In the genomic region with DNA sequence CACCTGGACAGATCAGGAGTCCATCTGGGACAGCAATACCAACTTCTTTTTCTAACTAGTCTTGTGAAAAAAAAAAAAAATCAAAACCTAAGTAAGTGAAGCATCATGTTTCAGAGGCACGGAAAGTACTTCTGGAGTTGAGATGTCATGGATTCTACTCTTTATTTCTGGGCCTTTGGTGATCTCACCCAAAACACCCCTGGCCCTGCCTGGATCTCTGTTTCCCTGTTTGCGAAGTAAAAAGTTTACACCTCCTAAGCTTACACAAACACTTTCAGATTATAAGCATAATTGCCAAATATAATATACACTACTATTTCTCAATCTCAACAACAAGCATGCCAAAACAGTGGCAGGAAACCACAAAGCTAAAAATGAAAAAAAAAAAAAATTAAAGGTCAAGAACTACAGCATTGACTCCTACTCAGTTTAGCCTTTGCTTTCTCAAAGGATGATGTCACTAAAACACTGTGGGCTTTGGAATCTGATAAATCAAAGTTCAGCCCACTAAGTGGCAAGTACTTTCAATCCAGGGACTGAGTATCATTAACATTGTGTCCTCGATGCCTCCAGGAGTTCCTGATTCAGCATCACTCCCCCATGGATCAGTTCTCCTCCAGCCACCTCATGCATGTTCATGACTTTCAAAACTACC, we compare ENCODE assay signal across 25 cellular contexts.
DNase-seq lines count a peak whose midpoint lies in the region; ATAC-seq and TF ChIP-seq lines count a peak whose summit lies in the region.
"Had no signal": no experiment of that assay in that cellular context is flagged by ENCODE, and none has a peak within 500 bp of the region (broad histone marks: within the 10 kb centered on the region; RNA-seq: fewer than 3 reads in every experiment).

No MANE protein-coding gene starts in this region.

- no TSS peak for BruUV-seq in mammary epithelial cell (replicated peaks; lab: Mats Ljungman, UMichigan)

- no peaks in the 10 kb centered on the region for H4K20me1 ChIP-seq in mammary epithelial cell (ENCODE audit: insufficient read depth, low read length)

- no peak for ATAC-seq in HG02938 (IDR thresholded peaks at IDR 0.05; ENCODE audit: unreplicated experiment)
- ATAC-seq: activated naive CD8-positive, alpha-beta T cell treated with anti-CD3 and anti-CD28 coated beads, Interleukin-2, amount 50 U/mL, for 24 hours; effector memory CD8-positive, alpha-beta T cell; foreskin keratinocyte; left cardiac atrium; psoas muscle; Right ventricle myocardium inferior had no signal

- no peak overlapping the region for H3K9ac ChIP-seq in mammary epithelial cell (ENCODE audit: insufficient read depth, low read length)
- H3K9ac ChIP-seq: neural progenitor cell had no signal

- H3K9me3 ChIP-seq in left ventricle myocardium inferior (replicated peaks) = no peaks in the 10 kb centered on the region
- no peaks in the 10 kb centered on the region for H3K9me3 ChIP-seq in right atrium auricular region
- no peaks in the 10 kb centered on the region for H3K9me3 ChIP-seq in mammary epithelial cell (replicated peaks; ENCODE audit: insufficient read depth, low read length)
- H3K9me3 ChIP-seq: psoas muscle, uterus had no signal

- H3K36me3 ChIP-seq in left ventricle myocardium inferior = no peaks in the 10 kb centered on the region
- no peaks in the 10 kb centered on the region for H3K36me3 ChIP-seq in right atrium auricular region
- H3K36me3 ChIP-seq in mammary epithelial cell (ENCODE audit: insufficient read depth, low read length) = no peaks in the 10 kb centered on the region
- H3K36me3 ChIP-seq: neural progenitor cell, uterus had no signal

- no peak overlapping the region for H3K4me2 ChIP-seq in mammary epithelial cell (ENCODE audit: insufficient read depth, low read depth, low read length)
- H3K4me2 ChIP-seq: neural progenitor cell had no signal

- H3K27me3 ChIP-seq in left ventricle myocardium inferior (ENCODE audit: low read depth) (no peaks in the 10 kb centered on the region), right atrium auricular region (no peaks in the 10 kb centered on the region), mammary epithelial cell (ENCODE audit: insufficient read depth, low read length) (no peaks in the 10 kb centered on the region)
- H3K27me3 ChIP-seq: foreskin keratinocyte, neural progenitor cell, uterus had no signal

- intact Hi-C loops in left ventricle myocardium inferior (cut with micrococcal nuclease) = loop anchor here (10.0 kb wide), 1 partner anchor 587 kb away; no protein-coding TSS in a partner anchor
- intact Hi-C loops in mammary epithelial cell (cut with micrococcal nuclease) = no loop called here

- dilution Hi-C loops in mammary epithelial cell (cut with HindIII; ENCODE audit: low sequenced_read_pairs) = no loop called here

- no peaks in the 10 kb centered on the region for H3K79me2 ChIP-seq in mammary epithelial cell (ENCODE audit: insufficient read depth, low read length)

- CTCF ChIA-PET in mammary epithelial cell (lab: Charles Lee; ENCODE audit: low non-redundant PET) = no interaction called here

- H3K4me3 ChIP-seq in left ventricle myocardium inferior (no peak overlapping the region), right atrium auricular region (no peak overlapping the region), mammary epithelial cell (replicated peaks in 1 of 3; ENCODE audit: insufficient read depth in 1 of 3, low read depth in 2 of 3, low read length in 3 of 3) (no peak overlapping the region)
- H3K4me3 ChIP-seq: neural progenitor cell, psoas muscle, uterus had no signal

- H3K27ac ChIP-seq in left ventricle myocardium inferior (replicated peaks) = peak overlapping the region; percentile 0
- H3K27ac ChIP-seq in right atrium auricular region = no peak overlapping the region
- H3K27ac ChIP-seq in mammary epithelial cell (ENCODE audit: insufficient read depth, low read depth, low read length) = no peak overlapping the region
- H3K27ac ChIP-seq: foreskin keratinocyte, neural progenitor cell, psoas muscle, uterus had no signal

- in situ Hi-C loops in mammary epithelial cell (cut with MboI; ENCODE audit: low sequenced_read_pairs in 2 of 2) = no loop called here

- DNase-seq in left ventricle myocardium inferior (no peak), right atrium auricular region (ENCODE audit: low spot score) (no peak), mammary epithelial cell (peak; percentile 43), iris pigment epithelial cell (ENCODE audit: low read depth) (peak; percentile 70), stromal cell of bone marrow (ENCODE audit: low read depth) (peak; percentile 33), amygdala (lab: John Stamatoyannopoulos, UW) (no peak), NCI-H128 (lab: John Stamatoyannopoulos, UW; ENCODE audit: unreplicated experiment) (no peak)
- DNase-seq: activated CD4-positive, alpha-beta T cell treated with anti-CD3 and anti-CD28 coated beads, Interleukin-2, amount 10 ng/mL, durations not matched to agents 7 days and 5 days; activated CD8-positive, alpha-beta memory T cell treated with anti-CD3 and anti-CD28 coated beads, Interleukin-2, amount 50 U/mL, for 4 hours; activated effector memory CD4-positive, alpha-beta T cell treated with Interleukin-2 at 50 U/mL for 16 hours; activated naive CD8-positive, alpha-beta T cell treated with anti-CD3 and anti-CD28 coated beads, Interleukin-2, amount 50 U/mL, for 24 hours; cerebellar nuclear complex; effector memory CD8-positive, alpha-beta T cell; foreskin keratinocyte; KBM-7; left cardiac atrium; NCI-H1092 treated with DMSO at 0.1 percent for 48 hours; NCI-H2081 treated with DMSO at 0.1 percent for 48 hours; NCI-H510A treated with DMSO at 0.1 percent for 48 hours; psoas muscle; stimulated activated CD4-positive, alpha-beta T cell treated with anti-CD3 and anti-CD28 coated beads, Interleukin-12 subunit alpha, Interleukin-12 subunit beta, amount 100 ng/mL, for 4 hours; uterus had no signal

- TF ChIP-seq CTCF in left ventricle myocardium inferior (IDR thresholded peaks at IDR 0.05; ENCODE audit: borderline replicate concordance) (no peak), right atrium auricular region (IDR thresholded peaks at IDR 0.05) (no peak), mammary epithelial cell (conservative IDR thresholded peaks at IDR 0.05 in 1 of 2, IDR thresholded peaks at IDR 0.05 in 1 of 2; ENCODE audit: extremely low read depth in 1 of 2, insufficient read depth in 1 of 2, low read depth in 1 of 2, low read length in 2 of 2) (no peak)

- H2AFZ ChIP-seq in mammary epithelial cell (ENCODE audit: low read depth, low read length) = no peak overlapping the region
- H2AFZ ChIP-seq: neural progenitor cell had no signal

- WGBS in mammary epithelial cell (ENCODE audit: low coverage, missing lambda C conversion rate) = 58% methylated on average over 3 of the region's 3 CpGs

- H3K4me1 ChIP-seq in left ventricle myocardium inferior (peaks cover 43% of the 10 kb centered on the region), right atrium auricular region (peaks cover 0 to 37% of the 10 kb centered on the region in 2 donors), mammary epithelial cell (ENCODE audit: insufficient read depth, low read length) (peaks cover 3% of the 10 kb centered on the region)
- H3K4me1 ChIP-seq: foreskin keratinocyte, neural progenitor cell, uterus had no signal

Comparison
In these comparisons a context has a peak if more than half of its experiments do, and no peak if none do; other contexts are left out.
1. DNase-seq: peak in mammary epithelial cell (single experiment), iris pigment epithelial cell (single experiment) and stromal cell of bone marrow (single experiment); none in left ventricle myocardium inferior (single experiment), right atrium auricular region (single experiment), amygdala (0 of 56) and NCI-H128 (single experiment).